1 cellular context compared by ENCODE assay signal in genomic region chr11:33159378-33159867, GRCh38.
A peak's percentile ranks its signal among the peaks of the same experiment; 100 is the strongest.
TF ChIP-seq lines count a peak whose summit lies in the region.

No MANE protein-coding gene starts in this region.

TF ChIP-seq in HepG2, 621 proteins besides CTCF, POLR2A, EP300 and RAD21 (continued from another document):
- TF ChIP-seq ZNF687 (CRISPR knock-in tag; IDR thresholded peaks at IDR 0.05): peak; percentile 27; the same call in 1 of the 2 replicates
- TF ChIP-seq ZBTB38 (CRISPR knock-in tag; IDR thresholded peaks at IDR 0.05): peak; percentile 72; the same call in 1 of the 2 replicates
- TF ChIP-seq ZNF768 (CRISPR knock-in tag; IDR thresholded peaks at IDR 0.05): peak; percentile 60
- TF ChIP-seq, protein P1, sequence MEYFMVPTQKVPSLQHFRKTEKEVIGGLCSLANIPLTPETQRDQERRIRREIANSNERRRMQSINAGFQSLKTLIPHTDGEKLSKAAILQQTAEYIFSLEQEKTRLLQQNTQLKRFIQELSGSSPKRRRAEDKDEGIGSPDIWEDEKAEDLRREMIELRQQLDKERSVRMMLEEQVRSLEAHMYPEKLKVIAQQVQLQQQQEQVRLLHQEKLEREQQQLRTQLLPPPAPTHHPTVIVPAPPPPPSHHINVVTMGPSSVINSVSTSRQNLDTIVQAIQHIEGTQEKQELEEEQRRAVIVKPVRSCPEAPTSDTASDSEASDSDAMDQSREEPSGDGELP (IDR thresholded peaks at IDR 0.05; ENCODE audit: borderline replicate concordance, low read depth): 0 out of 2 replicates have a peak, but pooled peaks have one; percentile 23
TF ChIP-seq in HepG2: peak in this region for 5; not testable (repeated sequence) for 616.
